Comparison of ENCODE assay signal across 8 cellular contexts in genomic region chr14:100239200-100239839, GRCh38. TPM values are rescaled to one million over a fixed set of nuclear protein-coding genes. Genes with fewer than 3 reads are reported as not detected.
DNase-seq lines count a peak whose midpoint lies in the region; ATAC-seq, FAIRE-seq and TF ChIP-seq lines count a peak whose summit lies in the region.

No MANE protein-coding gene starts in this region.

- 0% methylated on average over 47 to 95 of the region's 95 CpGs for WGBS in pancreas, 2 donors

- ATAC-seq in HG03025 (IDR thresholded peaks at IDR 0.05; ENCODE audit: low FRiP score, unreplicated experiment) (peak; percentile 2), pancreas (no peak), HG03342 (IDR thresholded peaks at IDR 0.05; ENCODE audit: unreplicated experiment) (no peak)

- H3K27me3 ChIP-seq in pancreas: no peaks in the 10 kb centered on the region

- no peaks in the 10 kb centered on the region for H3K36me3 ChIP-seq in pancreas

- DNase-seq in AG04449 (ENCODE audit: low read depth, low spot score) (no peak), fibroblast of pulmonary artery (ENCODE audit: low read depth) (no peak), pancreas (peak; percentile 44 to 87 (median 64)), NCI-H2196 (lab: John Stamatoyannopoulos, UW; ENCODE audit: unreplicated experiment) (no peak), A172 (ENCODE audit: low spot score) (no peak)
- peak; percentile 70 for DNase-seq in activated CD8-positive, alpha-beta memory T cell treated with anti-CD3 and anti-CD28 coated beads for 24 hours

- intact Hi-C loops in pancreas (cut with DNase I): no loop called here

- peaks cover 7 to 37% (median 22%) of the 10 kb centered on the region in 3 donors for H3K4me1 ChIP-seq in pancreas

- TF ChIP-seq CTCF in AG04449 (IDR thresholded peaks at IDR 0.05; ENCODE audit: insufficient read depth, low read length, missing control alignments) (no peak), fibroblast of pulmonary artery (IDR thresholded peaks at IDR 0.05; ENCODE audit: low read length, missing control alignments) (no peak), pancreas (IDR thresholded peaks at IDR 0.05) (no peak)

- H3K9me3 ChIP-seq in pancreas: no peaks in the 10 kb centered on the region

- no peak for FAIRE-seq in pancreas (lab: Jason Lieb, UNC)

- peak overlapping the region; percentile 73 to 98 (median 96) for H3K27ac ChIP-seq in pancreas

- CTCF ChIA-PET in AG04449 (lab: Yijun Ruan, JAX): interaction anchor here (1.2 to 4.4 kb wide), 7 partner anchors 9 to 213 kb away, joined by 3 to 26 read pairs (median 9); no protein-coding TSS in a partner anchor

- peak overlapping the region; percentile 97 for H3K4me3 ChIP-seq in AG04449 (ENCODE audit: low read depth, low read length)
- H3K4me3 ChIP-seq in fibroblast of pulmonary artery (replicated peaks; ENCODE audit: low read depth, low read length): peak overlapping the region; percentile 85
- H3K4me3 ChIP-seq in pancreas: peak overlapping the region; percentile 88 to 100 (median 98)

- POLR2A ChIA-PET in AG04449 (lab: Yijun Ruan, JAX): no interaction called here

RNA-seq across cellular contexts. Expression of gene YY1, which starts 0.4 kb away (rescaled TPM):
- total RNA-seq in pancreas: 10 to 100 TPM; 18.6 to 38.7 (median 26.4) TPM
- 10 to 100 TPM; 10.5 to 17.8 TPM for polyA plus RNA-seq in pancreas
- 31.0 and 31.3 TPM in 2 replicates for total RNA-seq in A172 (2014; rRNA removed; shearing (Covaris generic))

Comparison
In these comparisons a context has a peak if more than half of its experiments do, and no peak if none do; other contexts are left out.
1. DNase-seq: peak in activated CD8-positive, alpha-beta memory T cell treated with anti-CD3 and anti-CD28 coated beads for 24 hours (single experiment) and pancreas (6 of 6); none in AG04449 (single experiment), fibroblast of pulmonary artery (single experiment), NCI-H2196 (single experiment) and A172 (single experiment).
2. Peak in every context shown above with its lines, with median percentiles within 50 percentile points of each other: H3K4me3 ChIP-seq.